18 cellular contexts compared by ENCODE assay signal in genomic region chr7:150389532-150389816, GRCh38. TPM values are rescaled to one million over a fixed set of nuclear protein-coding genes. Genes with fewer than 3 reads are reported as not detected.
DNase-seq lines count a peak whose midpoint lies in the region; ATAC-seq and TF ChIP-seq lines count a peak whose summit lies in the region.
"Had no signal": no experiment of that assay in that cellular context is flagged by ENCODE, and none has a peak within 500 bp of the region (broad histone marks: within the 10 kb centered on the region; RNA-seq: fewer than 3 reads in every experiment).

No MANE protein-coding gene starts in this region.

- ATAC-seq in activated CD8-positive, alpha-beta T cell treated with anti-CD3 and anti-CD28 coated beads for 36 hours, result peak; percentile 45
- ATAC-seq in activated CD8-positive, alpha-beta T cell treated with anti-CD3 and anti-CD28 coated beads, Interleukin-2, amount 10 ng/mL, durations not matched to agents 7 days and 5 days, result no peak
- peak; percentile 1 for ATAC-seq in body of pancreas
- no peak for ATAC-seq in right lobe of liver
- ATAC-seq in HG03354 (IDR thresholded peaks at IDR 0.05; ENCODE audit: poor library complexity, severe bottlenecking, unreplicated experiment), result no peak
- no peak for ATAC-seq in GM21447 (IDR thresholded peaks at IDR 0.05; ENCODE audit: unreplicated experiment)

- no peaks in the 10 kb centered on the region for H3K9me3 ChIP-seq in body of pancreas
- H3K9me3 ChIP-seq in right lobe of liver, result no peaks in the 10 kb centered on the region
- H3K9me3 ChIP-seq in stomach smooth muscle (ENCODE audit: control insufficient read depth in 2 of 2, low read length in 2 of 2), result no peaks in the 10 kb centered on the region
- H3K9me3 ChIP-seq in trophoblast cell (ENCODE audit: insufficient read depth, low read depth, low read length), result no peaks in the 10 kb centered on the region
- H3K9me3 ChIP-seq: thyroid gland had no signal

- H3K4me1 ChIP-seq in body of pancreas (peaks cover 18% of the 10 kb centered on the region), right lobe of liver (peaks cover 0 to 31% (median 9%) of the 10 kb centered on the region in 4 donors), stomach smooth muscle (ENCODE audit: control insufficient read depth, insufficient read depth, low read length) (peaks cover 13% of the 10 kb centered on the region), trophoblast cell (ENCODE audit: control insufficient read depth in 1 of 2, insufficient read depth in 2 of 2, low read length in 2 of 2) (peaks cover 8% of the 10 kb centered on the region in 2 experiments)
- H3K4me1 ChIP-seq: thyroid gland had no signal

- H3K9ac ChIP-seq in stomach smooth muscle (ENCODE audit: low read length in 2 of 2), result peak overlapping the region; percentile 42 to 46
- no peak overlapping the region for H3K9ac ChIP-seq in trophoblast cell (ENCODE audit: low read length)

- no peaks in the 10 kb centered on the region for H3K27me3 Mint-ChIP-seq in activated CD8-positive, alpha-beta T cell treated with anti-CD3 and anti-CD28 coated beads for 36 hours
- no peaks in the 10 kb centered on the region for H3K27me3 Mint-ChIP-seq in activated CD8-positive, alpha-beta T cell treated with anti-CD3 and anti-CD28 coated beads, Interleukin-2, amount 10 ng/mL, durations not matched to agents 7 days and 5 days (ENCODE audit: low read depth)
- H3K27me3 Mint-ChIP-seq: dendritic cell treated with granulocyte-macrophage colony-stimulating factor and Interleukin-4, amounts not matched to agents 40 ng/mL and 50 ng/mL, for 4 days had no signal

- H2AFZ ChIP-seq in trophoblast cell (ENCODE audit: insufficient read depth, low read length, poor library complexity), result no peak overlapping the region

- H2AK5ac ChIP-seq in trophoblast cell (ENCODE audit: low read length), result no peak overlapping the region

- H2BK120ac ChIP-seq in trophoblast cell (ENCODE audit: insufficient read depth, low read length, poor library complexity), result no peak overlapping the region

- no peak overlapping the region for H3K14ac ChIP-seq in trophoblast cell (ENCODE audit: low read length)

- no peaks in the 10 kb centered on the region for H3K4me1 Mint-ChIP-seq in activated CD8-positive, alpha-beta T cell treated with anti-CD3 and anti-CD28 coated beads for 36 hours (ENCODE audit: low read depth)
- peaks cover 9% of the 10 kb centered on the region for H3K4me1 Mint-ChIP-seq in activated CD8-positive, alpha-beta T cell treated with anti-CD3 and anti-CD28 coated beads, Interleukin-2, amount 10 ng/mL, durations not matched to agents 7 days and 5 days (ENCODE audit: low read depth)

- H2BK5ac ChIP-seq in trophoblast cell (ENCODE audit: low read depth, low read length, poor library complexity), result no peak overlapping the region

- H4K91ac ChIP-seq in trophoblast cell (ENCODE audit: low read depth, low read length), result no peak overlapping the region

- H3K4me3 Mint-ChIP-seq in activated CD8-positive, alpha-beta T cell treated with anti-CD3 and anti-CD28 coated beads for 36 hours, result no peak overlapping the region
- no peak overlapping the region for H3K4me3 Mint-ChIP-seq in activated CD8-positive, alpha-beta T cell treated with anti-CD3 and anti-CD28 coated beads, Interleukin-2, amount 10 ng/mL, durations not matched to agents 7 days and 5 days
- H3K4me3 Mint-ChIP-seq: activated naive CD4-positive, alpha-beta T cell treated with anti-CD3 and anti-CD28 coated beads for 36 hours; dendritic cell treated with granulocyte-macrophage colony-stimulating factor and Interleukin-4, amounts not matched to agents 40 ng/mL and 50 ng/mL, for 4 days; nephron had no signal

- no peak for TF ChIP-seq CTCF in activated CD8-positive, alpha-beta T cell treated with anti-CD3 and anti-CD28 coated beads for 36 hours (IDR thresholded peaks at IDR 0.05)
- TF ChIP-seq CTCF in body of pancreas (IDR thresholded peaks at IDR 0.05) (no peak), right lobe of liver (IDR thresholded peaks at IDR 0.05) (no peak)

- H3K27ac ChIP-seq in body of pancreas (peak overlapping the region; percentile 58 to 74 (median 70)), right lobe of liver (peak overlapping the region in 2 of 3 donors; percentile 61 to 84), stomach smooth muscle (ENCODE audit: low read length) (no peak overlapping the region), trophoblast cell (ENCODE audit: low read depth, low read length) (no peak overlapping the region)
- H3K27ac ChIP-seq: SK-N-MC, thyroid gland had no signal

- H3K36me3 ChIP-seq in body of pancreas (replicated peaks in 1 of 2; ENCODE audit: insufficient read depth in 1 of 2, low read depth in 2 of 2) (no peaks in the 10 kb centered on the region), right lobe of liver (no peaks in the 10 kb centered on the region), stomach smooth muscle (ENCODE audit: control insufficient read depth in 2 of 2, insufficient read depth in 2 of 2, low read length in 2 of 2) (peaks cover 0 to 2% of the 10 kb centered on the region in 2 donors), trophoblast cell (ENCODE audit: control insufficient read depth in 1 of 2, insufficient read depth in 2 of 2, low read length in 2 of 2) (peaks cover 22 to 24% of the 10 kb centered on the region in 2 experiments)
- H3K36me3 ChIP-seq: thyroid gland had no signal

- intact Hi-C loops in activated CD8-positive, alpha-beta T cell treated with anti-CD3 and anti-CD28 coated beads for 36 hours (cut with micrococcal nuclease), result no loop called here
- intact Hi-C loops in body of pancreas (cut with DNase I) (no loop called here), right lobe of liver (cut with DNase I) (no loop called here)

- DNase-seq in activated CD8-positive, alpha-beta T cell treated with anti-CD3 and anti-CD28 coated beads for 36 hours, result no peak
- DNase-seq in activated CD8-positive, alpha-beta T cell treated with anti-CD3 and anti-CD28 coated beads, Interleukin-2, amount 10 ng/mL, durations not matched to agents 7 days and 5 days, result no peak
- DNase-seq in body of pancreas (no peak), right lobe of liver (no peak), trophoblast cell (no peak)
- DNase-seq: 8988T; activated naive CD4-positive, alpha-beta T cell treated with anti-CD3 and anti-CD28 coated beads for 36 hours; COR-L47; KBM-7; NCI-H226 had no signal

- H3K23ac ChIP-seq in trophoblast cell (ENCODE audit: low read length), result no peak overlapping the region

- H3K27me3 ChIP-seq in body of pancreas, result no peaks in the 10 kb centered on the region
- H3K27me3 ChIP-seq in right lobe of liver, result no peaks in the 10 kb centered on the region
- no peaks in the 10 kb centered on the region for H3K27me3 ChIP-seq in stomach smooth muscle (ENCODE audit: control insufficient read depth in 1 of 2, insufficient read depth in 2 of 2, low read length in 2 of 2)
- H3K27me3 ChIP-seq in trophoblast cell (ENCODE audit: insufficient read depth, low read length), result no peaks in the 10 kb centered on the region
- H3K27me3 ChIP-seq: thyroid gland had no signal

- TF ChIP-seq POLR2A in body of pancreas (IDR thresholded peaks at IDR 0.05), result no peak
- TF ChIP-seq POLR2A in right lobe of liver (IDR thresholded peaks at IDR 0.05), result no peak

- H4K8ac ChIP-seq in trophoblast cell (ENCODE audit: low read depth, low read length), result no peak overlapping the region

- H3K27ac Mint-ChIP-seq in activated CD8-positive, alpha-beta T cell treated with anti-CD3 and anti-CD28 coated beads for 36 hours, result no peak overlapping the region
- H3K27ac Mint-ChIP-seq in activated CD8-positive, alpha-beta T cell treated with anti-CD3 and anti-CD28 coated beads, Interleukin-2, amount 10 ng/mL, durations not matched to agents 7 days and 5 days, result no peak overlapping the region
- H3K27ac Mint-ChIP-seq: activated naive CD4-positive, alpha-beta T cell treated with anti-CD3 and anti-CD28 coated beads for 36 hours; dendritic cell treated with granulocyte-macrophage colony-stimulating factor and Interleukin-4, amounts not matched to agents 40 ng/mL and 50 ng/mL, for 4 days had no signal

- H3K4me3 ChIP-seq in body of pancreas (no peak overlapping the region), right lobe of liver (no peak overlapping the region), stomach smooth muscle (ENCODE audit: low read length in 2 of 2) (no peak overlapping the region), trophoblast cell (ENCODE audit: low read depth, low read length) (no peak overlapping the region)
- H3K4me3 ChIP-seq: SK-N-MC, smooth muscle cell, thyroid gland had no signal

- H3K9me3 Mint-ChIP-seq in activated CD8-positive, alpha-beta T cell treated with anti-CD3 and anti-CD28 coated beads for 36 hours, result no peaks in the 10 kb centered on the region
- no peaks in the 10 kb centered on the region for H3K9me3 Mint-ChIP-seq in activated CD8-positive, alpha-beta T cell treated with anti-CD3 and anti-CD28 coated beads, Interleukin-2, amount 10 ng/mL, durations not matched to agents 7 days and 5 days (ENCODE audit: insufficient read depth)
- H3K9me3 Mint-ChIP-seq: dendritic cell treated with granulocyte-macrophage colony-stimulating factor and Interleukin-4, amounts not matched to agents 40 ng/mL and 50 ng/mL, for 4 days; nephron had no signal

- CTCF ChIA-PET in activated CD8-positive, alpha-beta T cell treated with anti-CD3 and anti-CD28 coated beads for 36 hours (lab: Charles Lee), result no interaction called here
- CTCF ChIA-PET in activated CD8-positive, alpha-beta T cell treated with anti-CD3 and anti-CD28 coated beads, Interleukin-2, amount 10 ng/mL, durations not matched to agents 7 days and 5 days (lab: Charles Lee), result no interaction called here

- H3K79me2 ChIP-seq in trophoblast cell (ENCODE audit: control insufficient read depth, insufficient read depth, low read length, poor library complexity), result no peaks in the 10 kb centered on the region

- POLR2A ChIA-PET in activated CD8-positive, alpha-beta T cell treated with anti-CD3 and anti-CD28 coated beads for 36 hours (lab: Charles Lee), result no interaction called here
- POLR2A ChIA-PET in activated CD8-positive, alpha-beta T cell treated with anti-CD3 and anti-CD28 coated beads, Interleukin-2, amount 10 ng/mL, durations not matched to agents 7 days and 5 days (lab: Charles Lee), result interaction anchor here (0.6 kb wide), 1 partner anchor 20 kb away, joined by 3 read pairs; no protein-coding TSS in a partner anchor

- no peak overlapping the region for H4K12ac ChIP-seq in trophoblast cell (ENCODE audit: low read depth, low read length)

- WGBS in body of pancreas, 2 donors, result 61 to 68% methylated on average over 4 to 5 of the region's 5 CpGs
- 70% methylated on average over 2 of the region's 5 CpGs for WGBS in right lobe of liver (ENCODE audit: insufficient coverage, low coverage, low lambda C conversion rate, missing lambda C conversion rate)
- no CpG with 5 or more reads among the region's 5 CpGs for WGBS in trophoblast cell (ENCODE audit: extremely low coverage, insufficient coverage, insufficient read length)

- no peaks in the 10 kb centered on the region for H3K79me1 ChIP-seq in trophoblast cell (ENCODE audit: low read length)

- no peak overlapping the region for H3K4me2 ChIP-seq in trophoblast cell (ENCODE audit: low read length)
- H3K4me2 ChIP-seq: smooth muscle cell had no signal

- no peak overlapping the region for H2BK12ac ChIP-seq in trophoblast cell (ENCODE audit: low read length)

- peaks cover 2% of the 10 kb centered on the region for H3K36me3 Mint-ChIP-seq in activated CD8-positive, alpha-beta T cell treated with anti-CD3 and anti-CD28 coated beads for 36 hours (ENCODE audit: low read depth)
- peaks cover 5% of the 10 kb centered on the region for H3K36me3 Mint-ChIP-seq in activated CD8-positive, alpha-beta T cell treated with anti-CD3 and anti-CD28 coated beads, Interleukin-2, amount 10 ng/mL, durations not matched to agents 7 days and 5 days (ENCODE audit: low read depth)

- H3K18ac ChIP-seq in trophoblast cell (ENCODE audit: low read length), result no peak overlapping the region

- H3K4ac ChIP-seq in trophoblast cell (ENCODE audit: low read depth, low read length), result no peak overlapping the region

RNA-seq across cellular contexts. Expression of gene ZNF775, which starts 10.3 kb away (rescaled TPM):
- total RNA-seq in activated CD8-positive, alpha-beta T cell treated with anti-CD3 and anti-CD28 coated beads for 36 hours, result 1 to 10 TPM; 4.7 to 4.9 TPM
- 1 to 10 TPM; 6.7 to 7.7 TPM for total RNA-seq in activated CD8-positive, alpha-beta T cell treated with anti-CD3 and anti-CD28 coated beads, Interleukin-2, amount 10 ng/mL, durations not matched to agents 7 days and 5 days
- total RNA-seq in body of pancreas, result 10 to 100 TPM in 1 of 2 donors, 1 to 10 TPM in 1; 6.0 to 10.2 TPM
- total RNA-seq in right lobe of liver, result 1 to 10 TPM in 3 of 6 experiments, under 1 TPM in 3; 0.44 to 1.6 (median 0.96) TPM
- polyA plus RNA-seq in trophoblast cell (2013), result 7.7 TPM in 2 replicates

RNA-seq across cellular contexts. Expression of gene REPIN1, which starts 20.9 kb away (rescaled TPM):
- total RNA-seq in activated CD8-positive, alpha-beta T cell treated with anti-CD3 and anti-CD28 coated beads for 36 hours, result 10 to 100 TPM; 56.0 to 59.2 TPM
- 10 to 100 TPM; 40.9 to 43.1 TPM for total RNA-seq in activated CD8-positive, alpha-beta T cell treated with anti-CD3 and anti-CD28 coated beads, Interleukin-2, amount 10 ng/mL, durations not matched to agents 7 days and 5 days
- total RNA-seq in body of pancreas, result 100 to 1,000 TPM in 1 of 2 donors, 10 to 100 TPM in 1; 77.0 to 117 TPM
- total RNA-seq in right lobe of liver, result 100 to 1,000 TPM in 2 of 6 experiments, 10 to 100 TPM in 4; 56.2 to 133 (median 73.5) TPM
- 165 and 168 TPM in 2 replicates for polyA plus RNA-seq in trophoblast cell (2013)

RNA-seq across cellular contexts. Expression of gene RARRES2, which starts 48.0 kb away (rescaled TPM):
- total RNA-seq in activated CD8-positive, alpha-beta T cell treated with anti-CD3 and anti-CD28 coated beads for 36 hours, result not detected
- not detected for total RNA-seq in activated CD8-positive, alpha-beta T cell treated with anti-CD3 and anti-CD28 coated beads, Interleukin-2, amount 10 ng/mL, durations not matched to agents 7 days and 5 days
- total RNA-seq in body of pancreas (100 to 1,000 TPM; 245 to 400 TPM), right lobe of liver (100 to 1,000 TPM; 552 to 948 (median 788) TPM)
- 149 and 152 TPM in 2 replicates for polyA plus RNA-seq in trophoblast cell (2013)
- total RNA-seq: activated naive CD4-positive, alpha-beta T cell treated with anti-CD3 and anti-CD28 coated beads for 36 hours had no signal

Comparison
In these comparisons a context has a peak if more than half of its experiments do, and no peak if none do; other contexts are left out.
1. ATAC-seq: peak in activated CD8-positive, alpha-beta T cell treated with anti-CD3 and anti-CD28 coated beads for 36 hours (single experiment) and body of pancreas (single experiment); none in activated CD8-positive, alpha-beta T cell treated with anti-CD3 and anti-CD28 coated beads, Interleukin-2, amount 10 ng/mL, durations not matched to agents 7 days and 5 days (single experiment), right lobe of liver (0 of 4), HG03354 (single experiment) and GM21447 (single experiment).
2. H3K27ac ChIP-seq: peak in body of pancreas (4 of 4) and right lobe of liver (2 of 3); none in stomach smooth muscle (single experiment) and trophoblast cell (single experiment).
3. RNA of gene RARRES2, which starts 48.0 kb away (total RNA-seq): 552 to 948 TPM in right lobe of liver and 245 to 400 TPM in body of pancreas; not detected in activated CD8-positive, alpha-beta T cell treated with anti-CD3 and anti-CD28 coated beads for 36 hours and not detected in activated CD8-positive, alpha-beta T cell treated with anti-CD3 and anti-CD28 coated beads, Interleukin-2, amount 10 ng/mL, durations not matched to agents 7 days and 5 days; every median in the first group is over 100 times any median in the second.